Comparison of ENCODE assay signal across 13 cellular contexts in genomic region chr18:394997-395383, GRCh38.
DNase-seq lines count a peak whose midpoint lies in the region; ATAC-seq, FAIRE-seq and TF ChIP-seq lines count a peak whose summit lies in the region.
"Had no signal": no experiment of that assay in that cellular context is flagged by ENCODE, and none has a peak within 500 bp of the region (broad histone marks: within the 10 kb centered on the region; RNA-seq: fewer than 3 reads in every experiment).

No MANE protein-coding gene starts in this region.

- H3K9ac ChIP-seq in adipocyte (ENCODE audit: low read length): no peak overlapping the region
- H3K9ac ChIP-seq in stomach smooth muscle (ENCODE audit: low read length in 2 of 2): no peak overlapping the region

- H3K27ac ChIP-seq in stomach smooth muscle (ENCODE audit: low read length): peak overlapping the region; percentile 66
- H3K27ac ChIP-seq: testis had no signal

- FAIRE-seq in D721Med (lab: Jason Lieb, UNC): no peak

- H3K9me3 ChIP-seq in adipocyte (ENCODE audit: control insufficient read depth, low read length): no peaks in the 10 kb centered on the region
- H3K9me3 ChIP-seq in stomach smooth muscle (ENCODE audit: control insufficient read depth in 2 of 2, low read length in 2 of 2): no peaks in the 10 kb centered on the region
- H3K9me3 ChIP-seq: testis had no signal

- DNase-seq in H4 (ENCODE audit: low spot score) (peak; percentile 89), adipocyte (ENCODE audit: low read depth) (peak; percentile 88), left ventricle myocardium superior (peak; percentile 43), activated T-cell treated with anti-CD3 and anti-CD28 coated beads for 4 hours (no peak), D721Med (ENCODE audit: insufficient read length, low spot score) (no peak)
- DNase-seq: activated naive CD4-positive, alpha-beta T cell treated with anti-CD3 and anti-CD28 coated beads, Interleukin-2, amount 10 ng/mL, durations not matched to agents 7 days and 5 days; hippocampal formation; NCI-H524 treated with DMSO at 0.1 percent for 48 hours; testis had no signal

- no peaks in the 10 kb centered on the region for H3K36me3 ChIP-seq in adipocyte (ENCODE audit: control insufficient read depth, insufficient read depth, low read length, severe bottlenecking)
- no peaks in the 10 kb centered on the region for H3K36me3 ChIP-seq in stomach smooth muscle (ENCODE audit: control insufficient read depth in 2 of 2, insufficient read depth in 2 of 2, low read length in 2 of 2)

- peak; percentile 88 for ATAC-seq in left ventricle myocardium superior
- ATAC-seq in HG03565 (IDR thresholded peaks at IDR 0.05; ENCODE audit: unreplicated experiment): no peak
- no peak for ATAC-seq in HG03175 (IDR thresholded peaks at IDR 0.05; ENCODE audit: unreplicated experiment)

- H3K4me3 ChIP-seq in adipocyte (ENCODE audit: low read length) (no peak overlapping the region), stomach smooth muscle (ENCODE audit: low read length in 2 of 2) (peak overlapping the region in 1 of 2 donors; percentile 9)
- H3K4me3 ChIP-seq: skin epidermis, testis had no signal

- H3K27me3 ChIP-seq in adipocyte (replicated peaks; ENCODE audit: control insufficient read depth, insufficient read depth, low read length): no peaks in the 10 kb centered on the region
- H3K27me3 ChIP-seq in stomach smooth muscle (ENCODE audit: control insufficient read depth in 1 of 2, insufficient read depth in 2 of 2, low read length in 2 of 2): no peaks in the 10 kb centered on the region
- H3K27me3 ChIP-seq: testis had no signal

- H3K4me1 ChIP-seq in adipocyte (ENCODE audit: control insufficient read depth, insufficient read depth, low read length): peaks cover 27% of the 10 kb centered on the region
- peaks cover 34% of the 10 kb centered on the region for H3K4me1 ChIP-seq in stomach smooth muscle (ENCODE audit: control insufficient read depth, insufficient read depth, low read length)
- H3K4me1 ChIP-seq: testis had no signal

- no peak for TF ChIP-seq CTCF in D721Med (IDR thresholded peaks at IDR 0.05; ENCODE audit: insufficient read depth, missing control alignments)

- intact Hi-C loops in left ventricle myocardium superior (cut with micrococcal nuclease): no loop called here

Comparison
In these comparisons a context has a peak if more than half of its experiments do, and no peak if none do; other contexts are left out.
1. DNase-seq: peak in H4 (single experiment), adipocyte (single experiment) and left ventricle myocardium superior (single experiment); none in activated T-cell treated with anti-CD3 and anti-CD28 coated beads for 4 hours (single experiment) and D721Med (single experiment).